ENCODE assay signal across 34 cellular contexts in the genomic region with DNA sequence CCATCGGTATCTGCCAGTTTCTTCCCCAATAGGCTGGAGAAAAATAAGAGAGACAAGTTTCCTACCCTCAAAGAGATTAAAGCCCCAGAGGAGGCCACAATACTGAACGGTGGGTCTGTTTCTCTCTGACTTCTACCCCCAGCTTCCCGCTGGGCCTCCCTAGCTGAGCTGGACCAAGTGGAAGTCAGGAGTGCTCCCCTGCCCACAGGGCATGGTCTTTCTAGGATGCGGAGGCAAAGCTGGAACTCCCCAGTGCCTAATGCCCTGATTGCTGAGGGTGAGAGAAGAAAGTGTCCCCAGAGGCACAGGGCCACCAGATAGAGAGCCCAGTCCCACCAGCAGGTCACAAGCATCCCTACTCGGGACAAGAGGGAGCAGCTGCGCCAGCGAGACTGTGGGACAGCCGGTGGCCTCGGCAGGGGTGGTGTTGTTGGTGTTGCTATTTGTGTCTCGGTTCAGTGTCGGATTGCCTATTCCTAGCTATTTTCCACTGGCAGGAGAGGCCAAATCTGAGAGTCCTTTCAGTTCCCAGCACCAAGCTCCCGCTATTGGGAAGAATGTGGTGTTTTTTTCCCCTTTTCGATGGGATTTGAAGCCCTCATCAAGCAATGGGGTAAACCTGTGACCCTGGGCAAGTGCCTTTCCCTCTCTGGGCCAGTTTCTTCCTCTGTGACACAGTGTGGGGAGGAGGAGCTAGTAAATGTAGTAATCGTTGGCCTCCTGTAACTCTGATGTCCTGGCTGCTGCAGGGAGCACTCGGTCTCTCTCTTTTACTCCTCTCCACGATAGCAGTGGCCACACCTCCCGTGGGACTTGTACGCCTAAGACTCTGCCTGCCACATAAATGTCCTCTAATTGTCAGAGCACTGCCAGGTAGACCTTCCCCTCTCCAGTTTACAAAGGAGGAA. TPM values are rescaled to one million over a fixed set of nuclear protein-coding genes. Genes with fewer than 3 reads are reported as not detected.
DNase-seq lines count a peak whose midpoint lies in the region; ATAC-seq and TF ChIP-seq lines count a peak whose summit lies in the region.
"Had no signal": no experiment of that assay in that cellular context is flagged by ENCODE, and none has a peak within 500 bp of the region (broad histone marks: within the 10 kb centered on the region; RNA-seq: fewer than 3 reads in every experiment).

No MANE protein-coding gene starts in this region.

- H3K36me3 ChIP-seq in cardiac muscle cell (no peaks in the 10 kb centered on the region), mesenchymal stem cell (ENCODE audit: control insufficient read depth in 1 of 2, insufficient read depth in 2 of 2, low read depth in 1 of 2, low read length in 2 of 2) (peaks cover 0 to 3% of the 10 kb centered on the region in 2 experiments), aorta (ENCODE audit: control insufficient read depth in 1 of 2, insufficient read depth in 2 of 2, low read length in 1 of 2) (no peaks in the 10 kb centered on the region)
- H3K36me3 ChIP-seq: HAP-1, thyroid gland had no signal

- H4K8ac ChIP-seq in mesenchymal stem cell (ENCODE audit: low read length) = peak overlapping the region; percentile 3

- no peaks in the 10 kb centered on the region for H3K79me1 ChIP-seq in mesenchymal stem cell (replicated peaks; ENCODE audit: low read length, poor library complexity, severe bottlenecking)

- no peak overlapping the region for H2BK12ac ChIP-seq in mesenchymal stem cell (ENCODE audit: low read length in 2 of 2)

- H3K4me2 ChIP-seq in mesenchymal stem cell (ENCODE audit: low read length, poor library complexity, severe bottlenecking) = no peak overlapping the region

- H3K4me3 ChIP-seq in cardiac muscle cell (no peak overlapping the region), mesenchymal stem cell (ENCODE audit: insufficient read depth in 1 of 2, low read depth in 1 of 2, low read length in 2 of 2) (no peak overlapping the region), aorta (ENCODE audit: low read length in 2 of 2) (no peak overlapping the region)
- H3K4me3 ChIP-seq: HAP-1, thyroid gland had no signal

- ATAC-seq in sciatic nerve = no peak
- peak; percentile 66 for ATAC-seq in aorta (ENCODE audit: low FRiP score)
- ATAC-seq in HG02938 (IDR thresholded peaks at IDR 0.05; ENCODE audit: unreplicated experiment) = no peak
- ATAC-seq: activated CD4-positive, CD25-positive, alpha-beta regulatory T cell treated with anti-CD3 and anti-CD28 coated beads, Interleukin-2, amount 50 U/mL, for 24 hours; stimulated activated naive CD8-positive, alpha-beta T cell treated with anti-CD3 and anti-CD28 coated beads, Interleukin-15, Interleukin-2, amounts not matched to agents 100 U/mL and 50 U/mL, for 24 hours had no signal

- H2AK5ac ChIP-seq in mesenchymal stem cell (ENCODE audit: low read length, severe bottlenecking) = no peak overlapping the region

- H3K27ac ChIP-seq in cardiac muscle cell (peak overlapping the region; percentile 43), mesenchymal stem cell (ENCODE audit: low read length, poor library complexity, severe bottlenecking) (no peak overlapping the region), aorta (ENCODE audit: low read depth in 1 of 2, low read length in 2 of 2) (peak overlapping the region in 1 of 2 donors; percentile 0)
- H3K27ac ChIP-seq: 22Rv1, thyroid gland had no signal

- H2BK15ac ChIP-seq in mesenchymal stem cell (ENCODE audit: low read depth, poor library complexity, severe bottlenecking) = no peak overlapping the region

- peak overlapping the region; percentile 11 for H4K91ac ChIP-seq in mesenchymal stem cell (ENCODE audit: low read length)

- no peak overlapping the region for H2BK120ac ChIP-seq in mesenchymal stem cell (ENCODE audit: low read depth, low read length)

- no peaks in the 10 kb centered on the region for H3K9me3 ChIP-seq in cardiac muscle cell (ENCODE audit: low read depth)
- H3K9me3 ChIP-seq in mesenchymal stem cell (ENCODE audit: control insufficient read depth, low read length) = no peaks in the 10 kb centered on the region
- no peaks in the 10 kb centered on the region for H3K9me3 ChIP-seq in aorta (ENCODE audit: control insufficient read depth, low read length)
- H3K9me3 ChIP-seq: HAP-1, thyroid gland had no signal

- TF ChIP-seq CTCF in cardiac muscle cell (IDR thresholded peaks at IDR 0.05; ENCODE audit: low read depth, low read length) = no peak

- intact Hi-C loops in cardiac septum (cut with DNase I) = no loop called here
- intact Hi-C loops in sciatic nerve (cut with DNase I) = no loop called here
- intact Hi-C loops in aorta (cut with DNase I) = no loop called here

- H3K14ac ChIP-seq in mesenchymal stem cell (ENCODE audit: low read length in 2 of 2) = no peak overlapping the region

- 91% methylated on average over 16 of the region's 18 CpGs for WGBS in mesenchymal stem cell
- 58 to 66% methylated on average over 18 of the region's 18 CpGs for WGBS in aorta, 2 donors

- H2BK5ac ChIP-seq in mesenchymal stem cell (ENCODE audit: low read depth, low read length, poor library complexity, severe bottlenecking) = no peak overlapping the region

- H2AFZ ChIP-seq in mesenchymal stem cell (ENCODE audit: low read depth, low read length) = no peak overlapping the region

- H3K18ac ChIP-seq in mesenchymal stem cell (ENCODE audit: low read depth in 1 of 2, low read length in 2 of 2) = no peak overlapping the region

- H3K4ac ChIP-seq in mesenchymal stem cell (ENCODE audit: low read depth in 1 of 2, low read length in 2 of 2) = no peak overlapping the region

- no peak for DNase-seq in cardiac muscle cell (ENCODE audit: low read depth in 1 of 2, low spot score in 1 of 2)
- no peak for DNase-seq in cardiac septum (ENCODE audit: low spot score)
- no peak for DNase-seq in mesenchymal stem cell
- peak; percentile 51 for DNase-seq in sciatic nerve (ENCODE audit: low spot score)
- peak in 1 of 2 donors; percentile 76 for DNase-seq in aorta
- no peak for DNase-seq in superior temporal gyrus (ENCODE audit: extremely low spot score)
- no peak for DNase-seq in COLO668 (lab: John Stamatoyannopoulos, UW; ENCODE audit: unreplicated experiment)
- DNase-seq: activated CD4-positive, alpha-beta T cell treated with anti-CD3 and anti-CD28 coated beads, Interleukin-2, amount 50 U/mL, for 4 hours; activated gamma-delta T cell treated with Interleukin-2 at 50 U/mL for 16 hours; activated naive CD8-positive, alpha-beta T cell treated with anti-CD3 and anti-CD28 coated beads, Interleukin-2, amount 10 ng/mL, durations not matched to agents 7 days and 5 days; activated T-cell treated with anti-CD3 and anti-CD28 coated beads, Interleukin-2, amount 50 U/mL, for 48 hours; C1 segment of cervical spinal cord; COR-L47; DMS53; immature natural killer cell; Kasumi-1; mesendoderm; MV-4-11; naive B cell; NCI-H1436 treated with DMSO at 0.1 percent for 48 hours; NCI-H2081 treated with DMSO at 0.1 percent for 48 hours; NCI-H226; NCI-H526 treated with DMSO at 0.1 percent for 48 hours; NK-92 treated with Interleukin-12 subunit alpha and Interleukin-12 subunit beta, amount 100 ng/mL, for 24 hours; occipital lobe; stimulated activated CD4-positive, alpha-beta T cell treated with anti-CD3 and anti-CD28 coated beads, Interleukin-2, amount 100 ng/mL, for 24 hours; stimulated activated naive CD8-positive, alpha-beta T cell treated with anti-CD3 and anti-CD28 coated beads, Interleukin-15, Interleukin-2, amounts not matched to agents 100 U/mL and 50 U/mL, for 24 hours; thyroid gland had no signal

- H3K27me3 ChIP-seq in cardiac muscle cell (no peaks in the 10 kb centered on the region), mesenchymal stem cell (ENCODE audit: control insufficient read depth in 1 of 2, insufficient read depth in 1 of 2, low read length in 2 of 2) (no peaks in the 10 kb centered on the region), aorta (ENCODE audit: control insufficient read depth in 1 of 2, insufficient read depth in 2 of 2, low read length in 1 of 2) (no peaks in the 10 kb centered on the region)
- H3K27me3 ChIP-seq: thyroid gland had no signal

- peaks cover 54% of the 10 kb centered on the region for H3K4me1 ChIP-seq in cardiac muscle cell (ENCODE audit: low read depth)
- H3K4me1 ChIP-seq in mesenchymal stem cell (ENCODE audit: control insufficient read depth, insufficient read depth, low read depth, low read length) = peaks cover 19% of the 10 kb centered on the region
- H3K4me1 ChIP-seq in aorta (ENCODE audit: control insufficient read depth in 1 of 2, insufficient read depth in 2 of 2, low read length in 2 of 2) = no peaks in the 10 kb centered on the region

- H3K23ac ChIP-seq in mesenchymal stem cell (ENCODE audit: low read length in 2 of 2) = no peak overlapping the region

- no peak overlapping the region for H3K9ac ChIP-seq in mesenchymal stem cell (ENCODE audit: low read length)

RNA-seq across cellular contexts. Expression of a gene that starts 22.5 kb away (rescaled TPM):
- 228 and 273 TPM in 2 replicates for total RNA-seq in cardiac muscle cell
- 193 and 212 TPM in 2 replicates for polyA plus RNA-seq in cardiac muscle cell
- 17.2 TPM for total RNA-seq in cardiac septum
- polyA plus RNA-seq in mesenchymal stem cell (2013, experiment 1 of 2) = 118 TPM
- polyA plus RNA-seq in mesenchymal stem cell (2013, experiment 2 of 2) = 123 TPM
- 42.4 TPM for total RNA-seq in sciatic nerve
- 10 to 100 TPM; 28.9 to 42.6 TPM for total RNA-seq in aorta
- polyA plus RNA-seq in aorta = 100 to 1,000 TPM in 1 of 2 donors, 10 to 100 TPM in 1; 11.5 to 116 TPM
- total RNA-seq: activated naive CD8-positive, alpha-beta T cell treated with anti-CD3 and anti-CD28 coated beads, Interleukin-2, amount 10 ng/mL, durations not matched to agents 7 days and 5 days; endothelial cell of umbilical vein; T-helper 2 cell treated with Interferon-gamma antibody and Interleukin-4, amounts not matched to agents 100 ng/mL and 5 ng/mL, for 36 hours had no signal
- polyA plus RNA-seq: endothelial cell of umbilical vein, immature natural killer cell had no signal
